9 cellular contexts compared by ENCODE assay signal in genomic region chrX:50579955-50580354, GRCh38.
DNase-seq lines count a peak whose midpoint lies in the region; ATAC-seq and TF ChIP-seq lines count a peak whose summit lies in the region.
"Had no signal": no experiment of that assay in that cellular context is flagged by ENCODE, and none has a peak within 500 bp of the region (broad histone marks: within the 10 kb centered on the region; RNA-seq: fewer than 3 reads in every experiment).

No MANE protein-coding gene starts in this region.

- H3K36me3 ChIP-seq in BE2C (no peaks in the 10 kb centered on the region), PC-9 (ENCODE audit: low read depth) (no peaks in the 10 kb centered on the region), right lobe of liver (no peaks in the 10 kb centered on the region), thyroid gland (no peaks in the 10 kb centered on the region)

- CTCF ChIA-PET in PC-9 (lab: Charles Lee): no interaction called here

- in situ Hi-C loops in T47D (cut with HindIII; ENCODE audit: low pct_unique_long_range_greater_than_20kb, low sequenced_read_pairs): no loop called here

- H3K9me2 ChIP-seq in PC-9 (ENCODE audit: insufficient read depth): no peaks in the 10 kb centered on the region

- POLR2A ChIA-PET in PC-9 (lab: Charles Lee; ENCODE audit: unreplicated experiment): no interaction called here

- no peaks in the 10 kb centered on the region for H4K20me1 ChIP-seq in PC-9 (ENCODE audit: insufficient read depth)

- TF ChIP-seq CTCF in BE2C (IDR thresholded peaks at IDR 0.05; ENCODE audit: low read depth, low read length): peak; percentile 72
- peak; percentile 51; the same call in 1 of the 2 replicates for TF ChIP-seq CTCF in GM12875 (IDR thresholded peaks at IDR 0.05; ENCODE audit: borderline replicate concordance, insufficient read depth, low read depth, low read length)
- peak; percentile 44; the same call in 1 of the 2 replicates for TF ChIP-seq CTCF in PC-9 (conservative IDR thresholded peaks at IDR 0.05)
- TF ChIP-seq CTCF in right lobe of liver (IDR thresholded peaks at IDR 0.05): peak; percentile 62 to 68 (median 64)
- TF ChIP-seq CTCF in thyroid gland (IDR thresholded peaks at IDR 0.05): peak in 4 of 6 experiments; percentile 38 to 64 (median 54)
- no peak for TF ChIP-seq CTCF in coronary artery (IDR thresholded peaks at IDR 0.05)

- H3K27ac ChIP-seq in PC-9 (no peak overlapping the region), right lobe of liver (no peak overlapping the region), thyroid gland (no peak overlapping the region), coronary artery (no peak overlapping the region)

- H3K9me3 ChIP-seq in BE2C: no peaks in the 10 kb centered on the region
- no peaks in the 10 kb centered on the region for H3K9me3 ChIP-seq in PC-9 (ENCODE audit: insufficient read depth, low read depth)
- H3K9me3 ChIP-seq in right lobe of liver: no peaks in the 10 kb centered on the region
- no peaks in the 10 kb centered on the region for H3K9me3 ChIP-seq in thyroid gland

- BruUV-seq in PC-9 (replicated peaks; lab: Mats Ljungman, UMichigan): no TSS peak

- ATAC-seq in right lobe of liver: peak; percentile 72 to 90 (median 85)

- TF ChIP-seq POLR2A in right lobe of liver (IDR thresholded peaks at IDR 0.05) (no peak), thyroid gland (IDR thresholded peaks at IDR 0.05) (no peak)

- intact Hi-C loops in PC-9 (cut with micrococcal nuclease; ENCODE audit: unreplicated experiment) (loop anchor here (5.0 kb wide), 1 partner anchor 663 kb away; no protein-coding TSS in a partner anchor), right lobe of liver (cut with DNase I) (no loop called here), thyroid gland (cut with DNase I) (no loop called here)

- WGBS in right lobe of liver (ENCODE audit: insufficient coverage, low coverage, low lambda C conversion rate, missing lambda C conversion rate): 6% methylated on average over 2 of the region's 2 CpGs
- WGBS in thyroid gland, 2 donors: 6 to 9% methylated on average over 2 of the region's 2 CpGs

- H3K4me1 ChIP-seq in BE2C (no peaks in the 10 kb centered on the region), PC-9 (replicated peaks; ENCODE audit: insufficient read depth) (no peaks in the 10 kb centered on the region), right lobe of liver (no peaks in the 10 kb centered on the region), thyroid gland (no peaks in the 10 kb centered on the region)

- H3K4me2 ChIP-seq in PC-9: no peak overlapping the region

- no peak overlapping the region for H3K4me3 ChIP-seq in BE2C (ENCODE audit: low read depth, low read length)
- H3K4me3 ChIP-seq in GM12875 (ENCODE audit: low read depth, low read length): no peak overlapping the region
- H3K4me3 ChIP-seq in PC-9: no peak overlapping the region
- no peak overlapping the region for H3K4me3 ChIP-seq in right lobe of liver
- no peak overlapping the region for H3K4me3 ChIP-seq in thyroid gland (replicated peaks in 1 of 3)
- H3K4me3 ChIP-seq in coronary artery: no peak overlapping the region

- DNase-seq in BE2C (peak; percentile 54), HT-29 (ENCODE audit: low spot score) (peak; percentile 84), PC-9 (peak; percentile 7 to 35), T47D (ENCODE audit: low read depth in 1 of 2, low spot score in 1 of 2) (peak; percentile 31 to 83), right lobe of liver (peak in 1 of 3 donors; percentile 44), thyroid gland (peak; percentile 24 to 34), coronary artery (ENCODE audit: low spot score) (no peak)
- DNase-seq: right cardiac atrium had no signal

- no peaks in the 10 kb centered on the region for H3K79me2 ChIP-seq in PC-9 (ENCODE audit: low read depth)

- H3K27me3 ChIP-seq in BE2C (no peaks in the 10 kb centered on the region), PC-9 (ENCODE audit: insufficient read depth, low read depth) (no peaks in the 10 kb centered on the region), right lobe of liver (no peaks in the 10 kb centered on the region), thyroid gland (no peaks in the 10 kb centered on the region)

- H2AFZ ChIP-seq in PC-9: no peak overlapping the region

- H3F3A ChIP-seq in PC-9 (ENCODE audit: insufficient read depth, low read depth): no peaks in the 10 kb centered on the region
